8 cellular contexts compared by ENCODE assay signal in the genomic region with DNA sequence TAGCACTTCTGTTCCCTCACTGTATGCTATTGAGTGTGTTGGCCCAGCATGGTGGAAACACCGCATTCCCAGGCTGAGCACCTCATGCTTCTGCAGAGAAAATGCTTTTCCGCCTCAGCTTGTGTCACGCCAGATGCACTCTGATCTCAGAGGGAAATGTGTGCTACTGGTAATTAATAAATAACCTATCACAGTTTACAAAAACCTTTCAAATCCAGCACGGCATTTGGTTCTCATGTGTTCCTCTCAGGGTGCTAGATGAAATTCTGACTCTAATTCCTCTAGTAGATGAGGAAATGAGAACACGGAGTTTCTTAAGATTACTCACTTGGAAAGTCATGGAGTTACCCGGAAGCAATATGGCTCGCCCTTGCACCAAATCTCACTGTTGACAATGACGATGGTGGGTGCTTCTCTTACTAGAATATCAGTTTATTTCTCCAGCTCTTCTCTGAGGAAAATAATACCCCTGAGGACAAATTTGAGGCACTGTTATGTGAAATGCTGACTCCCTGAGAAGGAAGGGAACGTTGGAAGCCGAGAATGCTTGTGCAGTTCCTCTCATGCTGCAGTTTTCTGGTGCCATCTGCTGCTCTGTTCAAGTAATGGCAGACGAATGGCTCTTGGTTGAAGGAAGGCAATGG.
A peak's percentile ranks its signal among the peaks of the same experiment; 100 is the strongest.
DNase-seq lines count a peak whose midpoint lies in the region; ATAC-seq, FAIRE-seq and TF ChIP-seq lines count a peak whose summit lies in the region.

No MANE protein-coding gene starts in this region.

- H3K36me3 Mint-ChIP-seq in activated CD8-positive, alpha-beta T cell treated with anti-CD3 and anti-CD28 coated beads for 36 hours (ENCODE audit: low read depth), result no peaks in the 10 kb centered on the region
- no peaks in the 10 kb centered on the region for H3K36me3 Mint-ChIP-seq in activated T-helper 2 cell treated with anti-CD3 and anti-CD28 coated beads, Interferon-gamma antibody, Interleukin-2, Interleukin-4, amounts not matched to agents 10 μg/mL and 5 μg/mL and 100 μg/mL, durations not matched to agents 14 hours and 24 hours and 36 hours (ENCODE audit: low read depth)

- CTCF ChIA-PET in activated CD8-positive, alpha-beta T cell treated with anti-CD3 and anti-CD28 coated beads for 36 hours (lab: Charles Lee), result interaction anchor here (0.7 to 9.9 kb wide), 25 partner anchors 10 to 203 kb away, joined by 3 to 119 read pairs (median 5); partner anchors contain the start of gene RNF144B

- H3K27me3 Mint-ChIP-seq in activated CD8-positive, alpha-beta T cell treated with anti-CD3 and anti-CD28 coated beads for 36 hours, result peaks cover 2% of the 10 kb centered on the region
- peaks cover 33% of the 10 kb centered on the region for H3K27me3 Mint-ChIP-seq in activated T-helper 2 cell treated with anti-CD3 and anti-CD28 coated beads, Interferon-gamma antibody, Interleukin-2, Interleukin-4, amounts not matched to agents 10 μg/mL and 5 μg/mL and 100 μg/mL, durations not matched to agents 14 hours and 24 hours and 36 hours (ENCODE audit: low read depth)

- POLR2A ChIA-PET in activated CD8-positive, alpha-beta T cell treated with anti-CD3 and anti-CD28 coated beads for 36 hours (lab: Charles Lee), result no interaction called here

- DNase-seq in DMS53 treated with DMSO at 0.1 percent for 48 hours (lab: John Stamatoyannopoulos, UW; ENCODE audit: unreplicated experiment) (peak; percentile 81), NCI-H510A (lab: John Stamatoyannopoulos, UW) (peak; percentile 33), frontal cortex (ENCODE audit: low spot score in 2 of 2) (peak; percentile 18 to 55), non-pigmented ciliary epithelial cell (ENCODE audit: low read depth) (peak; percentile 63)
- peak; percentile 46 for DNase-seq in activated CD8-positive, alpha-beta T cell treated with anti-CD3 and anti-CD28 coated beads for 36 hours
- DNase-seq in activated T-helper 2 cell treated with anti-CD3 and anti-CD28 coated beads, Interferon-gamma antibody, Interleukin-2, Interleukin-4, amounts not matched to agents 10 μg/mL and 5 μg/mL and 100 μg/mL, durations not matched to agents 14 hours and 24 hours and 36 hours (ENCODE audit: low spot score), result no peak

- ATAC-seq in GM19395 (IDR thresholded peaks at IDR 0.05; ENCODE audit: unreplicated experiment) (peak; percentile 86), HG03469 (IDR thresholded peaks at IDR 0.05; ENCODE audit: unreplicated experiment) (peak; percentile 66)
- ATAC-seq in activated CD8-positive, alpha-beta T cell treated with anti-CD3 and anti-CD28 coated beads for 36 hours, result peak; percentile 72

- H3K4me1 Mint-ChIP-seq in activated CD8-positive, alpha-beta T cell treated with anti-CD3 and anti-CD28 coated beads for 36 hours (ENCODE audit: low read depth), result peaks cover 2% of the 10 kb centered on the region
- H3K4me1 Mint-ChIP-seq in activated T-helper 2 cell treated with anti-CD3 and anti-CD28 coated beads, Interferon-gamma antibody, Interleukin-2, Interleukin-4, amounts not matched to agents 10 μg/mL and 5 μg/mL and 100 μg/mL, durations not matched to agents 14 hours and 24 hours and 36 hours (ENCODE audit: low read depth), result peaks cover 6% of the 10 kb centered on the region

- peak; percentile 84 for TF ChIP-seq CTCF in activated CD8-positive, alpha-beta T cell treated with anti-CD3 and anti-CD28 coated beads for 36 hours (IDR thresholded peaks at IDR 0.05)

- no peaks in the 10 kb centered on the region for H3K9me3 Mint-ChIP-seq in activated CD8-positive, alpha-beta T cell treated with anti-CD3 and anti-CD28 coated beads for 36 hours
- H3K9me3 Mint-ChIP-seq in activated T-helper 2 cell treated with anti-CD3 and anti-CD28 coated beads, Interferon-gamma antibody, Interleukin-2, Interleukin-4, amounts not matched to agents 10 μg/mL and 5 μg/mL and 100 μg/mL, durations not matched to agents 14 hours and 24 hours and 36 hours, result no peaks in the 10 kb centered on the region

- no peak for FAIRE-seq in frontal cortex (lab: Jason Lieb, UNC)

- intact Hi-C loops in activated CD8-positive, alpha-beta T cell treated with anti-CD3 and anti-CD28 coated beads for 36 hours (cut with micrococcal nuclease), result loop anchor here (1.0 to 10.0 kb wide), 2 partner anchors 109 to 179 kb away; no protein-coding TSS in a partner anchor
- intact Hi-C loops in activated T-helper 2 cell treated with anti-CD3 and anti-CD28 coated beads, Interferon-gamma antibody, Interleukin-2, Interleukin-4, amounts not matched to agents 10 μg/mL and 5 μg/mL and 100 μg/mL, durations not matched to agents 14 hours and 24 hours and 36 hours (cut with micrococcal nuclease), result loop anchor here (1.0 to 5.0 kb wide), 3 partner anchors 10 to 381 kb away; partner anchors contain the start of gene NHLRC1

- H3K27ac Mint-ChIP-seq in activated CD8-positive, alpha-beta T cell treated with anti-CD3 and anti-CD28 coated beads for 36 hours, result no peak overlapping the region
- H3K27ac Mint-ChIP-seq in activated T-helper 2 cell treated with anti-CD3 and anti-CD28 coated beads, Interferon-gamma antibody, Interleukin-2, Interleukin-4, amounts not matched to agents 10 μg/mL and 5 μg/mL and 100 μg/mL, durations not matched to agents 14 hours and 24 hours and 36 hours, result no peak overlapping the region

- H3K4me3 Mint-ChIP-seq in activated CD8-positive, alpha-beta T cell treated with anti-CD3 and anti-CD28 coated beads for 36 hours, result no peak overlapping the region
- no peak overlapping the region for H3K4me3 Mint-ChIP-seq in activated T-helper 2 cell treated with anti-CD3 and anti-CD28 coated beads, Interferon-gamma antibody, Interleukin-2, Interleukin-4, amounts not matched to agents 10 μg/mL and 5 μg/mL and 100 μg/mL, durations not matched to agents 14 hours and 24 hours and 36 hours (ENCODE audit: low read depth)
